Comparison of ENCODE assay signal across 10 cellular contexts in genomic region chr1:90730247-90731022, GRCh38. TPM values are rescaled to one million over a fixed set of nuclear protein-coding genes. Genes with fewer than 3 reads are reported as not detected.
A peak's percentile ranks its signal among the peaks of the same experiment; 100 is the strongest.
DNase-seq lines count a peak whose midpoint lies in the region; ATAC-seq and TF ChIP-seq lines count a peak whose summit lies in the region.
"Had no signal": no experiment of that assay in that cellular context is flagged by ENCODE, and none has a peak within 500 bp of the region (broad histone marks: within the 10 kb centered on the region; RNA-seq: fewer than 3 reads in every experiment).

No MANE protein-coding gene starts in this region.

- H3K9me3 Mint-ChIP-seq in CD14-positive monocyte, result peaks cover 0 to 35% (median 25%) of the 10 kb centered on the region in 7 donors
- peaks cover 6% of the 10 kb centered on the region for H3K9me3 Mint-ChIP-seq in activated naive CD8-positive, alpha-beta T cell (ENCODE audit: low read depth)

- 2% methylated on average over 51 of the region's 51 CpGs for WGBS in mesenchymal stem cell
- WGBS in ovary, 3 donors, result 3 to 5% (median 3%) methylated on average over 51 of the region's 51 CpGs

- no peaks in the 10 kb centered on the region for H3K79me1 ChIP-seq in mesenchymal stem cell (replicated peaks; ENCODE audit: low read length, poor library complexity, severe bottlenecking)

- H4K8ac ChIP-seq in mesenchymal stem cell (ENCODE audit: low read length), result no peak overlapping the region

- DNase-seq in CD14-positive monocyte (ENCODE audit: low spot score), result no peak
- DNase-seq in mesenchymal stem cell, result peak; percentile 18
- no peak for DNase-seq in NK-92 treated with Interleukin-12 subunit alpha and Interleukin-12 subunit beta, amount 100 ng/mL, for 24 hours (lab: John Stamatoyannopoulos, UW)
- no peak for DNase-seq in Ammon's horn (ENCODE audit: low spot score)
- no peak for DNase-seq in ovary

- H3K9me3 ChIP-seq in HUES6 (ENCODE audit: control insufficient read depth, insufficient read depth, low read depth, low read length) (no peaks in the 10 kb centered on the region), mesenchymal stem cell (ENCODE audit: control insufficient read depth, low read length) (no peaks in the 10 kb centered on the region), ovary (peaks cover 0 to 6% of the 10 kb centered on the region in 2 donors)
- H3K9me3 ChIP-seq: upper lobe of left lung had no signal

- no peak overlapping the region for H2BK12ac ChIP-seq in mesenchymal stem cell (ENCODE audit: low read length in 2 of 2)

- no peak for TF ChIP-seq EP300 in ovary (IDR thresholded peaks at IDR 0.05)

- H2BK15ac ChIP-seq in mesenchymal stem cell (ENCODE audit: low read depth, poor library complexity, severe bottlenecking), result no peak overlapping the region

- peak overlapping the region; percentile 66 for H3K4me3 ChIP-seq in HUES6 (ENCODE audit: low read depth, low read length)
- H3K4me3 ChIP-seq in mesenchymal stem cell (ENCODE audit: insufficient read depth in 1 of 2, low read depth in 1 of 2, low read length in 2 of 2), result peak overlapping the region; percentile 34 to 69
- no peak overlapping the region for H3K4me3 ChIP-seq in ovary

- no peak for ATAC-seq in GM21447 (IDR thresholded peaks at IDR 0.05; ENCODE audit: unreplicated experiment)

- TF ChIP-seq POLR2A in ovary (IDR thresholded peaks at IDR 0.05), result no peak

- H3K23ac ChIP-seq in mesenchymal stem cell (ENCODE audit: low read length in 2 of 2), result no peak overlapping the region

- peaks cover 88% of the 10 kb centered on the region for H3K27me3 ChIP-seq in HUES6 (ENCODE audit: control insufficient read depth, insufficient read depth, low read length)
- peaks cover 76 to 97% of the 10 kb centered on the region in 2 experiments for H3K27me3 ChIP-seq in mesenchymal stem cell (ENCODE audit: control insufficient read depth in 1 of 2, insufficient read depth in 1 of 2, low read length in 2 of 2)
- no peaks in the 10 kb centered on the region for H3K27me3 ChIP-seq in ovary

- H3K4me1 ChIP-seq in HUES6 (ENCODE audit: control insufficient read depth, insufficient read depth, low read length), result peaks cover 42% of the 10 kb centered on the region
- peaks cover 17% of the 10 kb centered on the region for H3K4me1 ChIP-seq in mesenchymal stem cell (ENCODE audit: control insufficient read depth, insufficient read depth, low read depth, low read length)
- peaks cover 7% of the 10 kb centered on the region for H3K4me1 ChIP-seq in ovary (ENCODE audit: insufficient read depth)
- H3K4me1 ChIP-seq: parathyroid adenoma had no signal

- no peak overlapping the region for H3K14ac ChIP-seq in mesenchymal stem cell (ENCODE audit: low read length in 2 of 2)

- peaks cover 0 to 14% of the 10 kb centered on the region in 2 donors for H3K36me3 Mint-ChIP-seq in CD14-positive monocyte
- H3K36me3 Mint-ChIP-seq in activated naive CD8-positive, alpha-beta T cell, result peaks cover 2% of the 10 kb centered on the region

- H2AFZ ChIP-seq in mesenchymal stem cell (ENCODE audit: low read depth, low read length), result no peak overlapping the region
- H2AFZ ChIP-seq: parathyroid adenoma had no signal

- H2AK5ac ChIP-seq in mesenchymal stem cell (ENCODE audit: low read length, severe bottlenecking), result no peak overlapping the region

- H3K36me3 ChIP-seq in HUES6 (ENCODE audit: control insufficient read depth, insufficient read depth, low read length), result no peaks in the 10 kb centered on the region
- no peaks in the 10 kb centered on the region for H3K36me3 ChIP-seq in mesenchymal stem cell (ENCODE audit: control insufficient read depth in 1 of 2, insufficient read depth in 2 of 2, low read depth in 1 of 2, low read length in 2 of 2)
- no peaks in the 10 kb centered on the region for H3K36me3 ChIP-seq in ovary
- H3K36me3 ChIP-seq: upper lobe of left lung had no signal

- TF ChIP-seq CTCF in CD14-positive monocyte (IDR thresholded peaks at IDR 0.05) (no peak), ovary (IDR thresholded peaks at IDR 0.05) (no peak)

- intact Hi-C loops in CD14-positive monocyte (cut with micrococcal nuclease) (no loop called here), ovary (cut with DNase I) (no loop called here)

- peaks cover 39% of the 10 kb centered on the region for H3K4me1 Mint-ChIP-seq in CD14-positive monocyte
- peaks cover 46% of the 10 kb centered on the region for H3K4me1 Mint-ChIP-seq in activated naive CD8-positive, alpha-beta T cell (ENCODE audit: low read depth)

- H2BK120ac ChIP-seq in mesenchymal stem cell (ENCODE audit: low read depth, low read length), result no peak overlapping the region

- H3K27ac ChIP-seq in HUES6 (ENCODE audit: low read depth, low read length), result no peak overlapping the region
- H3K27ac ChIP-seq in mesenchymal stem cell (ENCODE audit: low read length, poor library complexity, severe bottlenecking), result no peak overlapping the region
- H3K27ac ChIP-seq in ovary, result no peak overlapping the region
- H3K27ac ChIP-seq: parathyroid adenoma, upper lobe of left lung had no signal

- H3K9ac ChIP-seq in HUES6 (ENCODE audit: low read length) (peak overlapping the region; percentile 45), mesenchymal stem cell (ENCODE audit: low read length) (no peak overlapping the region)
- H3K9ac ChIP-seq: parathyroid adenoma had no signal

- no peak overlapping the region for H2BK5ac ChIP-seq in mesenchymal stem cell (ENCODE audit: low read depth, low read length, poor library complexity, severe bottlenecking)

- peaks cover 83 to 100% (median 94%) of the 10 kb centered on the region in 3 donors for H3K27me3 Mint-ChIP-seq in CD14-positive monocyte (ENCODE audit: low read depth in 3 of 3)
- H3K27me3 Mint-ChIP-seq in activated naive CD8-positive, alpha-beta T cell, result peaks cover 69% of the 10 kb centered on the region

- H3K4ac ChIP-seq in mesenchymal stem cell (ENCODE audit: low read depth in 1 of 2, low read length in 2 of 2), result no peak overlapping the region

- H3K27ac Mint-ChIP-seq in CD14-positive monocyte, result no peak overlapping the region
- no peak overlapping the region for H3K27ac Mint-ChIP-seq in activated naive CD8-positive, alpha-beta T cell

- peak overlapping the region; percentile 86 for H3K4me2 ChIP-seq in mesenchymal stem cell (ENCODE audit: low read length, poor library complexity, severe bottlenecking)

- H3K18ac ChIP-seq in mesenchymal stem cell (ENCODE audit: low read depth in 1 of 2, low read length in 2 of 2), result no peak overlapping the region

- peak overlapping the region; percentile 60 to 87 for H3K4me3 Mint-ChIP-seq in CD14-positive monocyte
- H3K4me3 Mint-ChIP-seq in activated naive CD8-positive, alpha-beta T cell, result peak overlapping the region; percentile 84

- H4K91ac ChIP-seq in mesenchymal stem cell (ENCODE audit: low read length), result no peak overlapping the region

RNA-seq across cellular contexts. Expression of gene BARHL2, which starts 13.3 kb away (rescaled TPM):
- polyA plus RNA-seq in CD14-positive monocyte (not detected), ovary (not detected)
- not detected for polyA plus RNA-seq in mesenchymal stem cell (2013, experiment 1 of 2)
- not detected for polyA plus RNA-seq in mesenchymal stem cell (2013, experiment 2 of 2)
- not detected for total RNA-seq in ovary
- total RNA-seq: upper lobe of left lung had no signal
